Comparison of ENCODE assay signal across 9 cellular contexts in genomic region chr4:123304151-123305021, GRCh38.
A peak's percentile ranks its signal among the peaks of the same experiment; 100 is the strongest.
DNase-seq lines count a peak whose midpoint lies in the region; ATAC-seq, FAIRE-seq and TF ChIP-seq lines count a peak whose summit lies in the region.
"Had no signal": no experiment of that assay in that cellular context is flagged by ENCODE, and none has a peak within 500 bp of the region (broad histone marks: within the 10 kb centered on the region; RNA-seq: fewer than 3 reads in every experiment).

No MANE protein-coding gene starts in this region.

- no peak overlapping the region for H2AFZ ChIP-seq in HepG2 (ENCODE audit: low read length)

- in situ Hi-C loops in HepG2 (cut with HindIII; ENCODE audit: extremely low pct_ligation_motif_present, low pct_unique_long_range_greater_than_20kb), result no loop called here

- TF ChIP-seq CTCF in HepG2 (CRISPR knock-in tag; IDR thresholded peaks at IDR 0.05), result no peak
- no peak for TF ChIP-seq CTCF in suprapubic skin (IDR thresholded peaks at IDR 0.05)

- H3K27me3 ChIP-seq in HepG2 (ENCODE audit: control insufficient read depth in 1 of 2, insufficient read depth in 2 of 2, low read length in 2 of 2), result no peaks in the 10 kb centered on the region
- H3K27me3 ChIP-seq in suprapubic skin, result no peaks in the 10 kb centered on the region

- H3K4me3 Mint-ChIP-seq in stimulated activated naive B cell treated with anti-CD40 and anti-IgM and Interleukin-4, amounts not matched to agents 10 μg/mL and 1 μg/mL and 100 μg/mL, for 72 hours, result no peak overlapping the region

- peak; percentile 34 for ATAC-seq in stimulated activated naive B cell treated with anti-CD40 and anti-IgM and Interleukin-4, amounts not matched to agents 10 μg/mL and 1 μg/mL and 100 μg/mL, for 72 hours (replicated peaks)
- ATAC-seq in HepG2, result no peak

- H3K36me3 Mint-ChIP-seq in stimulated activated naive B cell treated with anti-CD40 and anti-IgM and Interleukin-4, amounts not matched to agents 10 μg/mL and 1 μg/mL and 100 μg/mL, for 72 hours, result peaks cover 3 to 15% of the 10 kb centered on the region in 2 donors

- TF ChIP-seq POLR2A in HepG2 (IDR thresholded peaks at IDR 0.05; ENCODE audit: insufficient read depth in 1 of 2, low read depth in 2 of 2, low read length in 2 of 2) (no peak), suprapubic skin (IDR thresholded peaks at IDR 0.05) (no peak)

- CTCF ChIA-PET in HepG2 (lab: Yijun Ruan, JAX; ENCODE audit: low intra/inter-chr PET ratio, low total read pairs), result no interaction called here

- H3K4me2 ChIP-seq in HepG2 (ENCODE audit: low read depth, low read length), result no peak overlapping the region

- DNase-seq in activated CD4-positive, alpha-beta T cell treated with anti-CD3 and anti-CD28 coated beads for 48 hours, result peak; percentile 15
- DNase-seq in activated CD4-positive, alpha-beta T cell treated with anti-CD3 and anti-CD28 coated beads, Interleukin-2, amount 50 U/mL, for 1 hour, result no peak
- peak; percentile 93 for DNase-seq in NCI-H1092 treated with DMSO at 0.1 percent for 48 hours (lab: John Stamatoyannopoulos, UW)
- peak; percentile 72 for DNase-seq in cerebellum (ENCODE audit: low spot score)
- DNase-seq in stimulated activated naive B cell treated with anti-CD40 and anti-IgM and Interleukin-4, amounts not matched to agents 10 μg/mL and 1 μg/mL and 100 μg/mL, for 72 hours, result no peak
- DNase-seq in epidermal melanocyte (ENCODE audit: insufficient read length, low spot score), result no peak
- no peak for DNase-seq in HepG2 (ENCODE audit: low spot score)
- DNase-seq in suprapubic skin (ENCODE audit: low spot score in 2 of 2), result no peak

- no peak overlapping the region for H3K27ac Mint-ChIP-seq in stimulated activated naive B cell treated with anti-CD40 and anti-IgM and Interleukin-4, amounts not matched to agents 10 μg/mL and 1 μg/mL and 100 μg/mL, for 72 hours

- WGBS in HepG2 (ENCODE audit: low lambda C conversion rate), result 99% methylated on average over 14 of the region's 17 CpGs
- whole genome bisulfite sequencing in suprapubic skin, result 93% methylated on average over 17 of the region's 17 CpGs

- no peak overlapping the region for H3K9ac ChIP-seq in HepG2 (ENCODE audit: insufficient read depth, low read depth, low read length)

- H3K4me3 ChIP-seq in HepG2 (replicated peaks in 1 of 3; ENCODE audit: insufficient read depth in 1 of 3, low read depth in 2 of 3, low read length in 3 of 3), result no peak overlapping the region
- H3K4me3 ChIP-seq in suprapubic skin, result no peak overlapping the region

- H3K9me3 ChIP-seq in HepG2 (ENCODE audit: low read length) (no peaks in the 10 kb centered on the region), suprapubic skin (no peaks in the 10 kb centered on the region)

- POLR2A ChIA-PET in HepG2 (lab: Yijun Ruan, JAX), result no interaction called here

- TF ChIP-seq EP300 in HepG2 (IDR thresholded peaks at IDR 0.05; ENCODE audit: low read depth in 2 of 2, low read length in 2 of 2) (no peak), HepG2 (CRISPR knock-in tag; IDR thresholded peaks at IDR 0.05; ENCODE audit: borderline replicate concordance) (no peak), suprapubic skin (IDR thresholded peaks at IDR 0.05) (no peak)

- no TSS peak for BruUV-seq in HepG2 (replicated peaks; lab: Mats Ljungman, UMichigan)

- no peak overlapping the region for H3K27ac ChIP-seq in HepG2 (ENCODE audit: extremely low read length, insufficient read depth, low read length)
- no peak overlapping the region for H3K27ac ChIP-seq in suprapubic skin

- peaks cover 6% of the 10 kb centered on the region in 2 donors for H3K4me1 Mint-ChIP-seq in stimulated activated naive B cell treated with anti-CD40 and anti-IgM and Interleukin-4, amounts not matched to agents 10 μg/mL and 1 μg/mL and 100 μg/mL, for 72 hours

- H3K79me2 ChIP-seq in HepG2 (ENCODE audit: insufficient read depth, low read length), result no peaks in the 10 kb centered on the region

- H3K4me1 ChIP-seq in HepG2 (ENCODE audit: insufficient read depth, low read length), result peaks cover 12% of the 10 kb centered on the region
- peaks cover 9% of the 10 kb centered on the region for H3K4me1 ChIP-seq in suprapubic skin

- H3K9me3 Mint-ChIP-seq in stimulated activated naive B cell treated with anti-CD40 and anti-IgM and Interleukin-4, amounts not matched to agents 10 μg/mL and 1 μg/mL and 100 μg/mL, for 72 hours, result no peaks in the 10 kb centered on the region

- H4K20me1 ChIP-seq in HepG2 (ENCODE audit: insufficient read depth, low read length), result no peaks in the 10 kb centered on the region

- intact Hi-C loops in HepG2 (cut with micrococcal nuclease; ENCODE audit: unreplicated experiment), result no loop called here

- H3K27me3 Mint-ChIP-seq in stimulated activated naive B cell treated with anti-CD40 and anti-IgM and Interleukin-4, amounts not matched to agents 10 μg/mL and 1 μg/mL and 100 μg/mL, for 72 hours, result no peaks in the 10 kb centered on the region

- TF ChIP-seq RAD21 in HepG2 (CRISPR knock-in tag; IDR thresholded peaks at IDR 0.05), result no peak

- no peak for FAIRE-seq in HepG2 (lab: Jason Lieb, UNC)
- FAIRE-seq: islet of Langerhans had no signal

- H3K36me3 ChIP-seq in HepG2 (replicated peaks in 1 of 2; ENCODE audit: control insufficient read depth in 1 of 2, insufficient read depth in 2 of 2, low read length in 2 of 2), result no peaks in the 10 kb centered on the region
- no peaks in the 10 kb centered on the region for H3K36me3 ChIP-seq in suprapubic skin

TF ChIP-seq in HepG2, 621 proteins besides CTCF, POLR2A, EP300 and RAD21:
- no peak for TF ChIP-seq ZNF644 (CRISPR knock-in tag; IDR thresholded peaks at IDR 0.05; ENCODE audit: low read depth)
- no peak for TF ChIP-seq MXI1 (IDR thresholded peaks at IDR 0.05; ENCODE audit: borderline replicate concordance, low read depth, low read length)
- TF ChIP-seq MIER2 (CRISPR knock-in tag; IDR thresholded peaks at IDR 0.05), result no peak
- no peak for TF ChIP-seq GATAD1 (CRISPR knock-in tag; IDR thresholded peaks at IDR 0.05)
- TF ChIP-seq PCBP1 (IDR thresholded peaks at IDR 0.05; ENCODE audit: borderline replicate concordance, low read depth, low read length), result no peak
- no peak for TF ChIP-seq TMF1 (CRISPR knock-in tag; IDR thresholded peaks at IDR 0.05; ENCODE audit: low read depth)
- TF ChIP-seq STAG1 (CRISPR knock-in tag; IDR thresholded peaks at IDR 0.05), result no peak
- no peak for TF ChIP-seq ZNF572 (CRISPR knock-in tag; IDR thresholded peaks at IDR 0.05)
- no peak for TF ChIP-seq NR1H2 (CRISPR knock-in tag; IDR thresholded peaks at IDR 0.05; ENCODE audit: borderline replicate concordance, low read depth)
- no peak for TF ChIP-seq FOSL2 (CRISPR knock-in tag; IDR thresholded peaks at IDR 0.05)

Comparison
In these comparisons a context has a peak if more than half of its experiments do, and no peak if none do; other contexts are left out.
1. DNase-seq: peak in activated CD4-positive, alpha-beta T cell treated with anti-CD3 and anti-CD28 coated beads for 48 hours (single experiment), NCI-H1092 treated with DMSO at 0.1 percent for 48 hours (single experiment) and cerebellum (single experiment); none in activated CD4-positive, alpha-beta T cell treated with anti-CD3 and anti-CD28 coated beads, Interleukin-2, amount 50 U/mL, for 1 hour (single experiment), stimulated activated naive B cell treated with anti-CD40 and anti-IgM and Interleukin-4, amounts not matched to agents 10 μg/mL and 1 μg/mL and 100 μg/mL, for 72 hours (single experiment), epidermal melanocyte (single experiment), HepG2 (single experiment) and suprapubic skin (0 of 2).